ENCODE assay signal across 33 cellular contexts in genomic region chr17:7005716-7006115, GRCh38. TPM values are rescaled to one million over a fixed set of nuclear protein-coding genes. Genes with fewer than 3 reads are reported as not detected.
"Had no signal": no experiment of that assay in that cellular context is flagged by ENCODE, and none has a peak within 500 bp of the region (broad histone marks: within the 10 kb centered on the region; RNA-seq: fewer than 3 reads in every experiment).

No MANE protein-coding gene starts in this region.

- DNase-seq: Kasumi-1; KG1; MG63; NCI-H1048; NCI-H1092 treated with DMSO at 0.1 percent for 48 hours; NCI-H1105 treated with DMSO at 0.1 percent for 48 hours; NCI-H1436; NCI-H146; NCI-H1694; NCI-H187; NCI-H1930; NCI-H2029 treated with DMSO at 0.1 percent for 48 hours; NCI-H2081 treated with DMSO at 0.1 percent for 48 hours; NCI-H2107; NCI-H2171; NCI-H226; NCI-H446 treated with DMSO at 0.1 percent for 48 hours; NCI-H510A; NCI-H524; NCI-H526; NCI-H69; NCI-H748 treated with DMSO at 0.1 percent for 48 hours; NCI-H82; NK-92 treated with Interleukin-12 subunit alpha and Interleukin-12 subunit beta, amount 100 ng/mL, for 24 hours; OCI-M1; PC-3; Peyer's patch; Right ventricle myocardium superior; RPMI8226; SHP77 treated with DMSO at 0.1 percent for 48 hours; SJCRH30 had no signal

RNA-seq across cellular contexts. Expression of gene ALOX12, which starts 9.9 kb away (rescaled TPM):
- total RNA-seq: M059J, PC-3, Peyer's patch, Right ventricle myocardium superior, SJCRH30, SK-MEL-5 had no signal

RNA-seq across cellular contexts. Expression of gene BCL6B, which starts 17.1 kb away (rescaled TPM):
- total RNA-seq: M059J, PC-3, SK-MEL-5 had no signal

RNA-seq across cellular contexts. Expression of gene SLC16A11, which starts 38.2 kb away (rescaled TPM):
- total RNA-seq: M059J, PC-3, SJCRH30, SK-MEL-5 had no signal
